ENCODE assay signal across 10 cellular contexts in genomic region chr18:51361130-51361860, GRCh38.
DNase-seq lines count a peak whose midpoint lies in the region; ATAC-seq and TF ChIP-seq lines count a peak whose summit lies in the region.
"Had no signal": no experiment of that assay in that cellular context is flagged by ENCODE, and none has a peak within 500 bp of the region (broad histone marks: within the 10 kb centered on the region; RNA-seq: fewer than 3 reads in every experiment).

No MANE protein-coding gene starts in this region.

- TF ChIP-seq CTCF in chondrocyte (IDR thresholded peaks at IDR 0.05) (no peak), smooth muscle cell (IDR thresholded peaks at IDR 0.05; ENCODE audit: borderline replicate concordance, insufficient read depth, poor library complexity, severe bottlenecking) (no peak)

- no peaks in the 10 kb centered on the region for H3K9me3 Mint-ChIP-seq in chondrocyte (ENCODE audit: low read depth)

- peak overlapping the region; percentile 67 for H3K27ac ChIP-seq in smooth muscle cell (ENCODE audit: low read depth)

- no peaks in the 10 kb centered on the region for H3K36me3 ChIP-seq in smooth muscle cell (ENCODE audit: low read depth)

- H3K4me2 ChIP-seq in smooth muscle cell, result peak overlapping the region; percentile 19

- H3K4me1 Mint-ChIP-seq in chondrocyte (ENCODE audit: low read depth), result peaks cover 11% of the 10 kb centered on the region

- intact Hi-C loops in Right ventricle myocardium superior (cut with DNase I), result no loop called here
- intact Hi-C loops in Right ventricle myocardium inferior (cut with DNase I), result no loop called here

- no peaks in the 10 kb centered on the region for H3K9me3 ChIP-seq in smooth muscle cell (replicated peaks; ENCODE audit: low read depth)

- no peaks in the 10 kb centered on the region for H3K36me3 Mint-ChIP-seq in chondrocyte (ENCODE audit: low read depth)

- DNase-seq in Right ventricle myocardium superior (no peak), Right ventricle myocardium inferior (ENCODE audit: missing footprints) (no peak), HT1080 (ENCODE audit: low read depth) (peak; percentile 58), chondrocyte (ENCODE audit: low spot score) (no peak), smooth muscle cell (lab: John Stamatoyannopoulos, UW; ENCODE audit: unreplicated experiment) (no peak), inferior parietal cortex (ENCODE audit: extremely low spot score) (no peak), epidermal melanocyte (ENCODE audit: insufficient read length, low spot score) (no peak), NCI-H1417 (lab: John Stamatoyannopoulos, UW) (no peak)
- DNase-seq: activated CD4-positive, CD25-positive, alpha-beta regulatory T cell treated with anti-CD3 and anti-CD28 coated beads, Interleukin-2, amount 50 U/mL, for 72 hours had no signal

- peaks cover 5% of the 10 kb centered on the region for H3F3A ChIP-seq in smooth muscle cell (ENCODE audit: low read depth)

- no peaks in the 10 kb centered on the region for H3K79me2 ChIP-seq in smooth muscle cell (ENCODE audit: low read depth)

- H3K4me3 Mint-ChIP-seq in chondrocyte (ENCODE audit: unreplicated experiment), result no peak overlapping the region
- H3K4me3 Mint-ChIP-seq: B cell had no signal

- H3K27me3 ChIP-seq in smooth muscle cell (ENCODE audit: low read depth), result no peaks in the 10 kb centered on the region

- peaks cover 7% of the 10 kb centered on the region for H3K4me1 ChIP-seq in smooth muscle cell (ENCODE audit: low read depth)

- no peak overlapping the region for H3K4me3 ChIP-seq in smooth muscle cell

- WGBS in smooth muscle cell (ENCODE audit: low lambda C conversion rate), result 57% methylated on average over 6 of the region's 6 CpGs

- H2AFZ ChIP-seq in smooth muscle cell (ENCODE audit: low read depth), result no peak overlapping the region

- ATAC-seq in Right ventricle myocardium superior (ENCODE audit: poor library complexity) (peak; percentile 89), Right ventricle myocardium inferior (no peak)

- H3K9ac ChIP-seq in smooth muscle cell (ENCODE audit: low read depth), result no peak overlapping the region

- no peaks in the 10 kb centered on the region for H3K27me3 Mint-ChIP-seq in chondrocyte (ENCODE audit: low read depth)

- H4K20me1 ChIP-seq in smooth muscle cell (ENCODE audit: low read depth), result no peaks in the 10 kb centered on the region

- peak overlapping the region; percentile 1 for H3K27ac Mint-ChIP-seq in chondrocyte (ENCODE audit: unreplicated experiment)
- H3K27ac Mint-ChIP-seq: B cell had no signal
